Comparison of ENCODE assay signal across 1 cellular context in genomic region chrX:45748443-45748842, GRCh38.
TF ChIP-seq lines count a peak whose summit lies in the region.

No MANE protein-coding gene starts in this region.

TF ChIP-seq in IMR-90, 13 proteins besides CTCF, POLR2A, EP300 and RAD21:
- no peak for TF ChIP-seq RCOR1 (IDR thresholded peaks at IDR 0.05; ENCODE audit: insufficient replicate concordance, low read length)
- TF ChIP-seq BHLHE40 (IDR thresholded peaks at IDR 0.05; ENCODE audit: low read depth, low read length), result no peak
- no peak for TF ChIP-seq ELK1 (IDR thresholded peaks at IDR 0.05; ENCODE audit: borderline replicate concordance, low read depth, low read length)
- TF ChIP-seq MXI1 (IDR thresholded peaks at IDR 0.05; ENCODE audit: borderline replicate concordance, low read depth, low read length), result no peak
- TF ChIP-seq RFX5 (IDR thresholded peaks at IDR 0.05; ENCODE audit: low read depth, low read length), result no peak
- TF ChIP-seq CHD1 (IDR thresholded peaks at IDR 0.05; ENCODE audit: low read depth, low read length), result no peak
- TF ChIP-seq MAFK (IDR thresholded peaks at IDR 0.05; ENCODE audit: low read depth, low read length), result no peak
- TF ChIP-seq USF2 (IDR thresholded peaks at IDR 0.05; ENCODE audit: low read depth, low read length), result no peak
- TF ChIP-seq SMC3 (IDR thresholded peaks at IDR 0.05; ENCODE audit: low read depth, low read length), result no peak
- TF ChIP-seq NFE2L2 (IDR thresholded peaks at IDR 0.05; ENCODE audit: low read depth, low read length), result no peak
- no peak for TF ChIP-seq FOS (IDR thresholded peaks at IDR 0.05; ENCODE audit: low read depth, low read length)
